33 cellular contexts compared by ENCODE assay signal in genomic region chr7:67805921-67806471, GRCh38.
A peak's percentile ranks its signal among the peaks of the same experiment; 100 is the strongest.
DNase-seq lines count a peak whose midpoint lies in the region; ATAC-seq, FAIRE-seq and TF ChIP-seq lines count a peak whose summit lies in the region.
"Had no signal": no experiment of that assay in that cellular context is flagged by ENCODE, and none has a peak within 500 bp of the region (broad histone marks: within the 10 kb centered on the region; RNA-seq: fewer than 3 reads in every experiment).

No MANE protein-coding gene starts in this region.

- H4K20me1 ChIP-seq in HepG2 (ENCODE audit: insufficient read depth, low read length), result no peaks in the 10 kb centered on the region
- H4K20me1 ChIP-seq: BLaER1; BLaER1 treated with 17β-estradiol and CSF1 and Interleukin-3, amounts not matched to agents 10 nM and 100 nM had no signal

- TF ChIP-seq POLR2A in HepG2 (IDR thresholded peaks at IDR 0.05; ENCODE audit: insufficient read depth in 1 of 2, low read depth in 2 of 2, low read length in 2 of 2), result no peak
- no peak for TF ChIP-seq POLR2A in right lobe of liver (IDR thresholded peaks at IDR 0.05)
- no peak for TF ChIP-seq POLR2A in prostate gland (IDR thresholded peaks at IDR 0.05)

- POLR2A ChIA-PET in HepG2 (lab: Yijun Ruan, JAX), result no interaction called here

- no peaks in the 10 kb centered on the region for H3K79me2 ChIP-seq in HepG2 (ENCODE audit: insufficient read depth, low read length)

- no peak overlapping the region for H2AFZ ChIP-seq in HepG2 (ENCODE audit: low read length)

- peak overlapping the region; percentile 16; the same call in 1 of the 2 replicates for H3K4me2 ChIP-seq in HepG2 (ENCODE audit: low read depth, low read length)
- H3K4me2 ChIP-seq: A549; BLaER1; BLaER1 treated with 17β-estradiol and CSF1 and Interleukin-3, amounts not matched to agents 10 nM and 100 nM had no signal

- H3K27ac ChIP-seq in HepG2 (ENCODE audit: extremely low read length, insufficient read depth, low read length) (no peak overlapping the region), right lobe of liver (no peak overlapping the region), prostate gland (no peak overlapping the region), lower lobe of right lung (no peak overlapping the region)
- H3K27ac ChIP-seq: 22Rv1; A549; BLaER1; BLaER1 treated with 17β-estradiol and CSF1 and Interleukin-3, amounts not matched to agents 10 nM and 100 nM; C4-2B had no signal

- WGBS in HepG2 (ENCODE audit: low lambda C conversion rate), result 9% methylated on average over 6 of the region's 6 CpGs
- 48% methylated on average over 6 of the region's 6 CpGs for WGBS in right lobe of liver (ENCODE audit: insufficient coverage, low coverage, low lambda C conversion rate, missing lambda C conversion rate)
- WGBS in prostate gland, result 91% methylated on average over 6 of the region's 6 CpGs

- in situ Hi-C loops in HepG2 (cut with HindIII; ENCODE audit: extremely low pct_ligation_motif_present, low pct_unique_long_range_greater_than_20kb), result no loop called here

- no TSS peak for BruUV-seq in HepG2 (replicated peaks; lab: Mats Ljungman, UMichigan)

- intact Hi-C loops in HepG2 (cut with micrococcal nuclease; ENCODE audit: unreplicated experiment) (no loop called here), right lobe of liver (cut with DNase I) (no loop called here), prostate gland (cut with DNase I) (no loop called here), lower lobe of right lung (cut with DNase I) (no loop called here)

- ATAC-seq in left lobe of liver (peak; percentile 61), HepG2 (peak; percentile 69), right lobe of liver (peak; percentile 43 to 68 (median 66)), lower lobe of right lung (no peak), HG02642 (IDR thresholded peaks at IDR 0.05; ENCODE audit: poor library complexity, unreplicated experiment) (no peak)
- ATAC-seq: A549; CD8-positive, alpha-beta T cell had no signal

- no peaks in the 10 kb centered on the region for H3K9me3 ChIP-seq in HepG2 (ENCODE audit: low read length)
- H3K9me3 ChIP-seq in right lobe of liver, result no peaks in the 10 kb centered on the region
- no peaks in the 10 kb centered on the region for H3K9me3 ChIP-seq in prostate gland
- H3K9me3 ChIP-seq in lower lobe of right lung, result no peaks in the 10 kb centered on the region
- H3K9me3 ChIP-seq: A549; BE2C; BLaER1; BLaER1 treated with 17β-estradiol and CSF1 and Interleukin-3, amounts not matched to agents 10 nM and 100 nM; Caco-2 had no signal

- TF ChIP-seq RAD21 in HepG2 (CRISPR knock-in tag; IDR thresholded peaks at IDR 0.05), result no peak

- H3K27me3 ChIP-seq in HepG2 (ENCODE audit: control insufficient read depth in 1 of 2, insufficient read depth in 2 of 2, low read length in 2 of 2) (peaks cover 0 to 13% of the 10 kb centered on the region in 2 experiments; a peak in 2 of 5 replicates), right lobe of liver (no peaks in the 10 kb centered on the region), prostate gland (replicated peaks; ENCODE audit: insufficient read depth) (no peaks in the 10 kb centered on the region), lower lobe of right lung (ENCODE audit: low read depth) (no peaks in the 10 kb centered on the region)
- H3K27me3 ChIP-seq: BE2C; BLaER1; BLaER1 treated with 17β-estradiol and CSF1 and Interleukin-3, amounts not matched to agents 10 nM and 100 nM had no signal

- H3K9ac ChIP-seq in HepG2 (ENCODE audit: insufficient read depth, low read depth, low read length), result no peak overlapping the region
- H3K9ac ChIP-seq: BLaER1; BLaER1 treated with 17β-estradiol and CSF1 and Interleukin-3, amounts not matched to agents 10 nM and 100 nM had no signal

- CTCF ChIA-PET in HepG2 (lab: Yijun Ruan, JAX; ENCODE audit: low intra/inter-chr PET ratio, low total read pairs), result no interaction called here

- H3K36me3 ChIP-seq in HepG2 (replicated peaks in 1 of 2; ENCODE audit: control insufficient read depth in 1 of 2, insufficient read depth in 2 of 2, low read length in 2 of 2) (no peaks in the 10 kb centered on the region), right lobe of liver (no peaks in the 10 kb centered on the region), prostate gland (no peaks in the 10 kb centered on the region), lower lobe of right lung (no peaks in the 10 kb centered on the region)
- H3K36me3 ChIP-seq: BE2C; BLaER1; BLaER1 treated with 17β-estradiol and CSF1 and Interleukin-3, amounts not matched to agents 10 nM and 100 nM had no signal

- peaks cover 17% of the 10 kb centered on the region for H3K4me1 ChIP-seq in HepG2 (ENCODE audit: insufficient read depth, low read length)
- H3K4me1 ChIP-seq in right lobe of liver, result no peaks in the 10 kb centered on the region
- no peaks in the 10 kb centered on the region for H3K4me1 ChIP-seq in prostate gland (replicated peaks)
- H3K4me1 ChIP-seq in lower lobe of right lung, result no peaks in the 10 kb centered on the region
- H3K4me1 ChIP-seq: A549; BE2C; BLaER1; BLaER1 treated with 17β-estradiol and CSF1 and Interleukin-3, amounts not matched to agents 10 nM and 100 nM; Caco-2 had no signal

- FAIRE-seq in HepG2 (lab: Jason Lieb, UNC), result no peak
- FAIRE-seq: A204.1, A549, D721Med had no signal

- TF ChIP-seq EP300 in HepG2 (IDR thresholded peaks at IDR 0.05; ENCODE audit: low read depth in 2 of 2, low read length in 2 of 2) (no peak), HepG2 (CRISPR knock-in tag; IDR thresholded peaks at IDR 0.05; ENCODE audit: borderline replicate concordance) (no peak)

- no peak for TF ChIP-seq CTCF in HepG2 (CRISPR knock-in tag; IDR thresholded peaks at IDR 0.05)
- no peak for TF ChIP-seq CTCF in right lobe of liver (IDR thresholded peaks at IDR 0.05)
- no peak for TF ChIP-seq CTCF in prostate gland (IDR thresholded peaks at IDR 0.05)
- TF ChIP-seq CTCF in lower lobe of right lung (IDR thresholded peaks at IDR 0.05), result no peak

- DNase-seq in left lobe of liver (ENCODE audit: low spot score) (peak; percentile 46), HepG2 (ENCODE audit: low spot score) (no peak), right lobe of liver (peak in 1 of 3 donors; percentile 45), prostate gland (ENCODE audit: low spot score) (no peak), lower lobe of right lung (no peak)
- DNase-seq: 8988T; ACHN; AML-193; BE2C; C1 segment of cervical spinal cord; Caco-2; Calu3; CD4-positive, alpha-beta memory T cell; CD4-positive, alpha-beta T cell; CD4-positive, CD25-positive, alpha-beta regulatory T cell; CD8-positive, alpha-beta memory T cell; CD8-positive, alpha-beta T cell; COR-L47; DMS 273 treated with DMSO at 0.1 percent for 48 hours; DMS153; DMS53; DMS79; DMS79 treated with DMSO at 0.1 percent for 48 hours; DND-41; EL had no signal

- no peak overlapping the region for H3K4me3 ChIP-seq in HepG2 (replicated peaks in 1 of 3; ENCODE audit: insufficient read depth in 1 of 3, low read depth in 2 of 3, low read length in 3 of 3)
- no peak overlapping the region for H3K4me3 ChIP-seq in right lobe of liver
- H3K4me3 ChIP-seq in prostate gland, result no peak overlapping the region
- no peak overlapping the region for H3K4me3 ChIP-seq in lower lobe of right lung
- H3K4me3 ChIP-seq: A549; BLaER1; BLaER1 treated with 17β-estradiol and CSF1 and Interleukin-3, amounts not matched to agents 10 nM and 100 nM had no signal

TF ChIP-seq in HepG2, 621 proteins besides CTCF, POLR2A, EP300 and RAD21 (continues in another document):
- no peak for TF ChIP-seq HHEX (CRISPR knock-in tag; IDR thresholded peaks at IDR 0.05)
- no peak for TF ChIP-seq MYNN (CRISPR knock-in tag; IDR thresholded peaks at IDR 0.05; ENCODE audit: low read depth)
- no peak for TF ChIP-seq SOX6 (IDR thresholded peaks at IDR 0.05)
- TF ChIP-seq SOX6 (CRISPR knock-in tag; IDR thresholded peaks at IDR 0.05), result peak; percentile 65
- no peak for TF ChIP-seq PBX3 (CRISPR knock-in tag; IDR thresholded peaks at IDR 0.05; ENCODE audit: borderline replicate concordance)
- TF ChIP-seq GFI1 (CRISPR knock-in tag; IDR thresholded peaks at IDR 0.05; ENCODE audit: borderline replicate concordance), result 0 out of 2 replicates have a peak, but pooled peaks have one; percentile 43
- TF ChIP-seq ZNF121 (CRISPR knock-in tag; IDR thresholded peaks at IDR 0.05), result no peak
- TF ChIP-seq ZEB1 (IDR thresholded peaks at IDR 0.05; ENCODE audit: insufficient replicate concordance, low read depth), result no peak
- TF ChIP-seq KDM2A (CRISPR knock-in tag; IDR thresholded peaks at IDR 0.05; ENCODE audit: borderline replicate concordance, low read depth), result no peak
- peak; percentile 82 for TF ChIP-seq ZNF460 (CRISPR knock-in tag; IDR thresholded peaks at IDR 0.05; ENCODE audit: borderline replicate concordance)
- no peak for TF ChIP-seq ZNF276 (CRISPR knock-in tag; IDR thresholded peaks at IDR 0.05; ENCODE audit: low read depth)

Comparison
In these comparisons a context has a peak if more than half of its experiments do, and no peak if none do; other contexts are left out.
1. ATAC-seq: peak in left lobe of liver (single experiment), HepG2 (single experiment) and right lobe of liver (4 of 4); none in lower lobe of right lung (0 of 2) and HG02642 (single experiment).